12 cellular contexts compared by ENCODE assay signal in genomic region chr10:80529604-80530003, GRCh38. TPM values are rescaled to one million over a fixed set of nuclear protein-coding genes. Genes with fewer than 3 reads are reported as not detected.
DNase-seq lines count a peak whose midpoint lies in the region; ATAC-seq and TF ChIP-seq lines count a peak whose summit lies in the region.
"Had no signal": no experiment of that assay in that cellular context is flagged by ENCODE, and none has a peak within 500 bp of the region (broad histone marks: within the 10 kb centered on the region; RNA-seq: fewer than 3 reads in every experiment).

No MANE protein-coding gene starts in this region.

- intact Hi-C loops in Right ventricle myocardium superior (cut with DNase I) (no loop called here), cardiac septum (cut with DNase I) (no loop called here)

- no peaks in the 10 kb centered on the region for H3K79me2 ChIP-seq in SK-N-SH (ENCODE audit: insufficient read depth)

- TF ChIP-seq EP300 in upper lobe of left lung (IDR thresholded peaks at IDR 0.05) (no peak), SK-N-SH (IDR thresholded peaks at IDR 0.05; ENCODE audit: borderline replicate concordance in 1 of 2, low read depth in 1 of 2, low read length in 1 of 2) (no peak)

- H3K36me3 ChIP-seq in upper lobe of left lung (no peaks in the 10 kb centered on the region), SK-N-SH (replicated peaks in 1 of 2; ENCODE audit: control insufficient read depth in 1 of 2, insufficient read depth in 2 of 2, low read length in 1 of 2) (no peaks in the 10 kb centered on the region)

- H3K9me3 ChIP-seq in upper lobe of left lung (no peaks in the 10 kb centered on the region), SK-N-SH (no peaks in the 10 kb centered on the region)

- H3K4me3 Mint-ChIP-seq in activated T-helper 17 cell treated with anti-CD3 and anti-CD28 coated beads, Interleukin-2, amount 50 U/mL, for 72 hours = peak overlapping the region; percentile 69
- H3K4me3 Mint-ChIP-seq: WTC11 had no signal

- no peak for TF ChIP-seq RAD21 in SK-N-SH (IDR thresholded peaks at IDR 0.05; ENCODE audit: low read length)

- H3K4me3 ChIP-seq in upper lobe of left lung (no peak overlapping the region), SK-N-SH (ENCODE audit: low read depth in 2 of 2, low read length in 1 of 2) (no peak overlapping the region)

- peaks cover 20% of the 10 kb centered on the region for H3K36me3 Mint-ChIP-seq in activated T-helper 17 cell treated with anti-CD3 and anti-CD28 coated beads, Interleukin-2, amount 50 U/mL, for 72 hours (ENCODE audit: low read depth)

- H2AFZ ChIP-seq in SK-N-SH (ENCODE audit: low read depth) = no peak overlapping the region

- no peaks in the 10 kb centered on the region for H3K9me2 ChIP-seq in SK-N-SH

- H3K9me3 Mint-ChIP-seq in activated T-helper 17 cell treated with anti-CD3 and anti-CD28 coated beads, Interleukin-2, amount 50 U/mL, for 72 hours = no peaks in the 10 kb centered on the region
- H3K9me3 Mint-ChIP-seq: WTC11 had no signal

- TF ChIP-seq CTCF in upper lobe of left lung (IDR thresholded peaks at IDR 0.05) (no peak), SK-N-SH (IDR thresholded peaks at IDR 0.05) (no peak)

- no peaks in the 10 kb centered on the region for H3K27me3 Mint-ChIP-seq in activated T-helper 17 cell treated with anti-CD3 and anti-CD28 coated beads, Interleukin-2, amount 50 U/mL, for 72 hours

- CTCF ChIA-PET in SK-N-SH (lab: Yijun Ruan, JAX) = no interaction called here

- peak; percentile 62 for DNase-seq in Right ventricle myocardium superior
- no peak for DNase-seq in cardiac septum (ENCODE audit: low spot score)
- DNase-seq in upper lobe of left lung = peak in 1 of 2 donors; percentile 45
- DNase-seq in OCI-M2 (lab: John Stamatoyannopoulos, UW; ENCODE audit: unreplicated experiment) = no peak
- no peak for DNase-seq in SK-N-SH
- DNase-seq in D341Med (ENCODE audit: low spot score) = no peak
- DNase-seq: foreskin melanocyte; MM.1S; NK-92 treated with Interleukin-12 subunit alpha and Interleukin-12 subunit beta, amount 100 ng/mL, for 24 hours had no signal

- POLR2A ChIA-PET in SK-N-SH (lab: Yijun Ruan, JAX) = no interaction called here

- no peaks in the 10 kb centered on the region for H3K27me3 ChIP-seq in layer of hippocampus (ENCODE audit: control insufficient read depth, insufficient read depth, low read length)
- H3K27me3 ChIP-seq in upper lobe of left lung = no peaks in the 10 kb centered on the region
- H3K27me3 ChIP-seq in SK-N-SH (ENCODE audit: insufficient read depth) = no peaks in the 10 kb centered on the region

- peak; percentile 58 for ATAC-seq in Right ventricle myocardium superior (ENCODE audit: poor library complexity)
- ATAC-seq in activated T-helper 17 cell treated with anti-CD3 and anti-CD28 coated beads, Interleukin-2, amount 50 U/mL, for 72 hours (replicated peaks) = peak; percentile 53
- peak; percentile 45 to 65 for ATAC-seq in upper lobe of left lung (ENCODE audit: low FRiP score in 2 of 2)

- no peak overlapping the region for H3K4me2 ChIP-seq in SK-N-SH

- 44 to 61% methylated on average over 12 of the region's 12 CpGs for WGBS in upper lobe of left lung, 2 donors
- 94% methylated on average over 12 of the region's 12 CpGs for WGBS in SK-N-SH (ENCODE audit: low lambda C conversion rate)

- peaks cover 3% of the 10 kb centered on the region for H3F3A ChIP-seq in SK-N-SH (replicated peaks; ENCODE audit: insufficient read depth)

- H3K27ac ChIP-seq in layer of hippocampus (ENCODE audit: low read depth, low read length) (peak overlapping the region; percentile 8), upper lobe of left lung (peak overlapping the region; percentile 45 to 82 (median 54)), SK-N-SH (ENCODE audit: low read depth in 2 of 2, low read length in 1 of 2) (no peak overlapping the region)

- no peak overlapping the region for H3K9ac ChIP-seq in SK-N-SH

- peaks cover 37% of the 10 kb centered on the region for H3K4me1 Mint-ChIP-seq in activated T-helper 17 cell treated with anti-CD3 and anti-CD28 coated beads, Interleukin-2, amount 50 U/mL, for 72 hours

- no peak for TF ChIP-seq POLR2A in upper lobe of left lung (IDR thresholded peaks at IDR 0.05)

- no peaks in the 10 kb centered on the region for H4K20me1 ChIP-seq in SK-N-SH (ENCODE audit: insufficient read depth)

- H3K4me1 ChIP-seq in upper lobe of left lung (peaks cover 38 to 49% (median 41%) of the 10 kb centered on the region in 4 donors), SK-N-SH (ENCODE audit: control insufficient read depth in 1 of 2, insufficient read depth in 2 of 2, low read depth in 1 of 2, low read length in 1 of 2) (no peaks in the 10 kb centered on the region)

- peak overlapping the region; percentile 70 for H3K27ac Mint-ChIP-seq in activated T-helper 17 cell treated with anti-CD3 and anti-CD28 coated beads, Interleukin-2, amount 50 U/mL, for 72 hours
- H3K27ac Mint-ChIP-seq: WTC11 had no signal

TF ChIP-seq in SK-N-SH, 30 proteins besides CTCF, POLR2A, EP300 and RAD21 (continues in another document):
- no peak for TF ChIP-seq USF2 (IDR thresholded peaks at IDR 0.05; ENCODE audit: borderline replicate concordance, low read depth, low read length)
- no peak for TF ChIP-seq POLR2AphosphoS5 (IDR thresholded peaks at IDR 0.05; ENCODE audit: low read depth, low read length)
- TF ChIP-seq RFX5 (IDR thresholded peaks at IDR 0.05; ENCODE audit: low read length) = no peak
- TF ChIP-seq NRF1 (IDR thresholded peaks at IDR 0.05; ENCODE audit: low read depth, low read length) = no peak
- no peak for TF ChIP-seq TEAD4 (IDR thresholded peaks at IDR 0.05; ENCODE audit: borderline replicate concordance, insufficient read depth)
- TF ChIP-seq FOSL2 (IDR thresholded peaks at IDR 0.05; ENCODE audit: borderline replicate concordance, low read depth) = no peak
- no peak for TF ChIP-seq JUND (IDR thresholded peaks at IDR 0.05)
- TF ChIP-seq FOXJ3 (CRISPR knock-in tag; IDR thresholded peaks at IDR 0.05) = no peak
- no peak for TF ChIP-seq YY1 (IDR thresholded peaks at IDR 0.05; ENCODE audit: low read depth)
- TF ChIP-seq IRF3 (IDR thresholded peaks at IDR 0.05; ENCODE audit: low read depth, low read length) = no peak
- no peak for TF ChIP-seq MAX (IDR thresholded peaks at IDR 0.05; ENCODE audit: low read depth)
- TF ChIP-seq TAF1 (IDR thresholded peaks at IDR 0.05; ENCODE audit: borderline replicate concordance, low read depth, low read length) = no peak
- TF ChIP-seq ZBTB33 (IDR thresholded peaks at IDR 0.05; ENCODE audit: borderline replicate concordance, low read depth) = no peak
- no peak for TF ChIP-seq MXI1 (IDR thresholded peaks at IDR 0.05; ENCODE audit: low read depth, low read length)
- no peak for TF ChIP-seq PBX3 (IDR thresholded peaks at IDR 0.05)
- TF ChIP-seq RCOR1 (IDR thresholded peaks at IDR 0.05; ENCODE audit: low read length) = no peak
- TF ChIP-seq GATA2 (CRISPR knock-in tag; IDR thresholded peaks at IDR 0.05) = no peak

RNA-seq across cellular contexts. Expression of gene SH2D4B, which starts 8.1 kb away (rescaled TPM):
- total RNA-seq in Right ventricle myocardium superior = not detected
- total RNA-seq in cardiac septum = not detected
- total RNA-seq in activated T-helper 17 cell treated with anti-CD3 and anti-CD28 coated beads, Interleukin-2, amount 50 U/mL, for 72 hours = under 1 TPM; 0.11 to 0.32 TPM
- 1 to 10 TPM in 1 of 6 donors, under 1 TPM in 4, not detected in 1; 0.15 to 1.0 (median 0.55) TPM for total RNA-seq in upper lobe of left lung
- not detected in 2 replicates for polyA plus RNA-seq in SK-N-SH (2012; rRNA removed)
- not detected in 2 replicates for polyA plus RNA-seq in SK-N-SH (2012; cell fraction: cytosol; rRNA removed)
- not detected in 2 replicates for polyA plus RNA-seq in SK-N-SH (2012; cell fraction: nucleus; rRNA removed)

Comparison
In these comparisons a context has a peak if more than half of its experiments do, and no peak if none do; other contexts are left out.
1. H3K27ac ChIP-seq: peak in layer of hippocampus (single experiment) and upper lobe of left lung (4 of 4); none in SK-N-SH (0 of 2).
2. Peak in every context shown above with its lines, with median percentiles within 50 percentile points of each other: ATAC-seq.